In the genomic region with DNA sequence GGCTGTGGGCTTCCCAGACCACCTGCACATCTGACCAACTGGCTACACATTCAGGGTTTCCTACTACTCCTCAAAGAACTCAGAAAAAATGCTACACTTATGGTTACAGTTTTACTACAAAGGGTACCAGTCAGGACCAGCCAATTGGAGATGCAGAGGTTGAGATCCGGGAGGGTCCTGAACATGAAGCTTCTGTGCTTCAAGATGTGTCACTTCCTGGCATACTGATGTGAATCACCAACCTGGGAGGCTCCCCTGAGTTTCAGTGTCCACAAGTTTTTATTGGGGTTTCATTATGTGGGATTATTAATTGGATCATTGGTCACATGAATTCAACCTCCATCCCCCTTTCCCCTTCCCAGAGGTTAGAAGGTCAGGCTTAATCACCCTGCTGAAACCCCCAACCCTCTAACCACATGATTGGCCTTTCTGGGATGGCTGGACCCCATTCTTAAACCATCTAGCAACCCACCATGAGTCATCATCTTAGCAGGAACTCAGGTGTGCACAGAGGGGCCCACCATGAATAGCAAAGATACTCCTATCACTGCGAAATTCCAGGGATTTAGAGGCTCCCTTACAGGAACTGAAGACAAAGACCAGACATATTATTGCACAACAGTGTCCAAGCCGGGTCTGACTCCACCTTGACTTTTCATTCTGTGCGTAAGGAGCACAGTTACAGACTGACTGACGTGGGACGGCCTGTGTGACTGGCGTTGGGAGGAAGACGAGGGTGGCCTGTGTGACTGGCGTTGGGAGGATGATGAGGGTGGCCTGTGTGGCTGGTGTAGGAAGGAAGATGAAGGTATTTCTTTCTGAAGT, we compare ENCODE assay signal across 15 cellular contexts.
"Had no signal": no experiment of that assay in that cellular context is flagged by ENCODE, and none has a peak within 500 bp of the region (broad histone marks: within the 10 kb centered on the region; RNA-seq: fewer than 3 reads in every experiment).

No MANE protein-coding gene starts in this region.

- ATAC-seq: activated CD4-positive, alpha-beta T cell treated with anti-CD3 and anti-CD28 coated beads for 36 hours; activated CD8-positive, alpha-beta T cell treated with anti-CD3 and anti-CD28 coated beads for 36 hours; activated naive CD8-positive, alpha-beta T cell treated with anti-CD3 and anti-CD28 coated beads, Interleukin-2, amount 50 U/mL, for 24 hours; natural killer cell treated with Interleukin-12 subunit alpha and Interleukin-12 subunit beta and Interleukin-15 and Interleukin-18, amount 100 ng/mL, for 72 hours; psoas muscle; stimulated activated naive CD8-positive, alpha-beta T cell treated with anti-CD3 and anti-CD28 coated beads, Interleukin-15, Interleukin-2, amounts not matched to agents 100 U/mL and 50 U/mL, for 24 hours; T-cell; upper lobe of right lung had no signal

- DNase-seq: activated CD4-positive, alpha-beta T cell treated with anti-CD3 and anti-CD28 coated beads for 36 hours; activated CD8-positive, alpha-beta T cell treated with anti-CD3 and anti-CD28 coated beads for 36 hours; activated naive CD4-positive, alpha-beta T cell; activated naive CD8-positive, alpha-beta T cell treated with anti-CD3 and anti-CD28 coated beads, Interleukin-2, amount 50 U/mL, for 24 hours; caudate nucleus; effector CD8-positive, alpha-beta T cell; hypothalamus; psoas muscle; sigmoid colon; stimulated activated naive CD8-positive, alpha-beta T cell treated with anti-CD3 and anti-CD28 coated beads, Interleukin-15, Interleukin-2, amounts not matched to agents 100 U/mL and 50 U/mL, for 24 hours; T-cell; T1000; upper lobe of right lung; WERI-Rb-1 had no signal
